In the genomic region with DNA sequence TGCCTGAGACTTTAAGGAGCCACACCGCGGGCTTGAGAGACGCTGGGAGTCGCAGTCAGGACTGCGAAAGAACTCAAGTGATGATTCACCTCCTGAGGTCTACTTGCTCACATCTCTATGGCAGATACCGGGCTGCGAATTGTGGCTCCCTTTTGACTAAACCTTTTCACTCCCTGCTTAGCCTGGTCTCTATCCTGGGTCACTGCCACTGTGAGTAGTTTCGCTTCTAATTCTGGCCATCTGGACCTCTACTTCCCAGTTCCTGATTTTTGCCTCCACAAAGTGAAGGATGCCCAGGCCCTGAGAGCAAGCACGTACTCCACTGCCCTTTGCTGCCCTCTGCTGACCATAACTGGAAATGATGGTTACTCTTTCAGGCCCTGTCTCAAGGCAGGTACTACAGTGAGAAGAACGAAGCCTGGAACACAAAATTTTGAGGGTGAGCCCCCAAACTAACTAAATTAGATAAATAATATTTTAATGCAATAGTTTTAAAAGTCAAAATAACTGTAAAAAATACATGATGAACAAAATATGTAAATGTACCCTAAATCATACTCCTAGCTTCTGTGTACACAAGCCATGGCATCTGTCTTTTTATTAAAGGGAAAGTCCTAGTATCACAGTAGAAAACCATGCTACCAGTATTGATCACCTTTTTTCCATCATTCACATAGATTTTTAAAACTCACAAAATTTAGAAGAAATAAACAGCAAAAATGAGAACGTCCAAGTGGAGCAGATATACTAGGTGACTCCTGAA, we compare ENCODE assay signal across 8 cellular contexts. TPM values are rescaled to one million over a fixed set of nuclear protein-coding genes. Genes with fewer than 3 reads are reported as not detected.
A peak's percentile ranks its signal among the peaks of the same experiment; 100 is the strongest.
DNase-seq lines count a peak whose midpoint lies in the region; ATAC-seq and TF ChIP-seq lines count a peak whose summit lies in the region.

No MANE protein-coding gene starts in this region.

- no peaks in the 10 kb centered on the region for H3K27me3 ChIP-seq in HUES6 (ENCODE audit: control insufficient read depth, insufficient read depth, low read length)
- no peaks in the 10 kb centered on the region for H3K27me3 ChIP-seq in stomach

- DNase-seq in DMS79 (lab: John Stamatoyannopoulos, UW) (peak; percentile 38), RPMI7951 (ENCODE audit: low read depth) (peak; percentile 85), fibroblast of the aortic adventitia (ENCODE audit: low read depth) (peak; percentile 93), neural crest cell (ENCODE audit: low read depth, low spot score) (peak; percentile 90), stomach (peak; percentile 79)
- DNase-seq in activated T-helper 1 cell treated with anti-CD3 and anti-CD28 coated beads, Interleukin-2, amount 50 U/mL, for 16 hours (ENCODE audit: low read depth in 1 of 2, low spot score in 1 of 2): peak; percentile 37 to 50

- intact Hi-C loops in stomach (cut with DNase I; ENCODE audit: low total_unique reads): loop anchor here (10.0 kb wide), 1 partner anchor 495 kb away; no protein-coding TSS in a partner anchor

- ATAC-seq in GM21526 (IDR thresholded peaks at IDR 0.05; ENCODE audit: low FRiP score, unreplicated experiment): peak; percentile 91

- 37 to 48% (median 41%) methylated on average over 11 of the region's 11 CpGs for WGBS in stomach, 5 donors

- no peak overlapping the region for H3K27ac Mint-ChIP-seq in neural crest cell (ENCODE audit: unreplicated experiment)

- TF ChIP-seq EP300 in stomach (IDR thresholded peaks at IDR 0.05): no peak

- H3K27me3 Mint-ChIP-seq in neural crest cell (ENCODE audit: low read depth): no peaks in the 10 kb centered on the region

- peaks cover 4% of the 10 kb centered on the region for H3K4me1 Mint-ChIP-seq in neural crest cell

- peaks cover 3% of the 10 kb centered on the region for H3K9me3 Mint-ChIP-seq in neural crest cell

- H3K36me3 ChIP-seq in HUES6 (ENCODE audit: control insufficient read depth, insufficient read depth, low read length): 0 out of 2 replicates have a peak, but pooled peaks cover under 1% of the 10 kb centered on the region
- no peaks in the 10 kb centered on the region for H3K36me3 ChIP-seq in stomach

- H3K9me3 ChIP-seq in HUES6 (ENCODE audit: control insufficient read depth, insufficient read depth, low read depth, low read length) (no peaks in the 10 kb centered on the region), stomach (no peaks in the 10 kb centered on the region)

- TF ChIP-seq POLR2A in stomach (IDR thresholded peaks at IDR 0.05): no peak

- peak overlapping the region; percentile 10 for H3K9ac ChIP-seq in HUES6 (ENCODE audit: low read length)

- peaks cover 7% of the 10 kb centered on the region for H3K4me1 ChIP-seq in HUES6 (ENCODE audit: control insufficient read depth, insufficient read depth, low read length)
- peaks cover 0 to 21% (median 5%) of the 10 kb centered on the region in 4 donors for H3K4me1 ChIP-seq in stomach

- TF ChIP-seq CTCF in fibroblast of the aortic adventitia (IDR thresholded peaks at IDR 0.05; ENCODE audit: insufficient read depth, low read length): peak; percentile 83
- TF ChIP-seq CTCF in neural crest cell (conservative IDR thresholded peaks at IDR 0.05): peak; percentile 86
- peak in 5 of 7 experiments; percentile 67 to 84 (median 79) for TF ChIP-seq CTCF in stomach (IDR thresholded peaks at IDR 0.05)

- H3K4me3 ChIP-seq in HUES6 (ENCODE audit: low read depth, low read length) (peak overlapping the region; percentile 30), fibroblast of the aortic adventitia (ENCODE audit: low read depth, low read length) (peak overlapping the region; percentile 62), stomach (peak overlapping the region in 3 of 4 donors; percentile 7 to 28 (median 19))

- H3K36me3 Mint-ChIP-seq in neural crest cell (ENCODE audit: low read depth): no peaks in the 10 kb centered on the region

- H3K27ac ChIP-seq in HUES6 (ENCODE audit: low read depth, low read length): no peak overlapping the region
- peak overlapping the region in 4 of 5 donors; percentile 6 to 66 (median 32) for H3K27ac ChIP-seq in stomach

- no peak overlapping the region for H3K4me3 Mint-ChIP-seq in neural crest cell

RNA-seq across cellular contexts. Expression of gene MAD2L1, which starts 16.7 kb away (rescaled TPM):
- 139 and 177 TPM in 2 replicates for total RNA-seq in RPMI7951 (2014; rRNA removed; shearing (Covaris generic))
- total RNA-seq in fibroblast of the aortic adventitia (ENCODE audit: low replicate concordance): 2.5 and 36.5 TPM in 2 replicates
- total RNA-seq in neural crest cell: 90.2 and 94.5 TPM in 2 replicates
- 1 to 10 TPM in 2 of 5 donors, under 1 TPM in 2, not detected in 1; 0.45 to 9.5 (median 0.94) TPM for total RNA-seq in stomach
- polyA plus RNA-seq in stomach: 10 to 100 TPM in 1 of 3 donors, 1 to 10 TPM in 2; 2.4 to 10.1 (median 5.4) TPM

Comparison
In these comparisons a context has a peak if more than half of its experiments do, and no peak if none do; other contexts are left out.
1. DNase-seq: peak in every context shown above with its lines; median percentile 93 in fibroblast of the aortic adventitia; 90 in neural crest cell; 85 in RPMI7951; 79 in stomach; 44 in activated T-helper 1 cell treated with anti-CD3 and anti-CD28 coated beads, Interleukin-2, amount 50 U/mL, for 16 hours; 38 in DMS79.